ENCODE assay signal across 1 cellular context in the genomic region with DNA sequence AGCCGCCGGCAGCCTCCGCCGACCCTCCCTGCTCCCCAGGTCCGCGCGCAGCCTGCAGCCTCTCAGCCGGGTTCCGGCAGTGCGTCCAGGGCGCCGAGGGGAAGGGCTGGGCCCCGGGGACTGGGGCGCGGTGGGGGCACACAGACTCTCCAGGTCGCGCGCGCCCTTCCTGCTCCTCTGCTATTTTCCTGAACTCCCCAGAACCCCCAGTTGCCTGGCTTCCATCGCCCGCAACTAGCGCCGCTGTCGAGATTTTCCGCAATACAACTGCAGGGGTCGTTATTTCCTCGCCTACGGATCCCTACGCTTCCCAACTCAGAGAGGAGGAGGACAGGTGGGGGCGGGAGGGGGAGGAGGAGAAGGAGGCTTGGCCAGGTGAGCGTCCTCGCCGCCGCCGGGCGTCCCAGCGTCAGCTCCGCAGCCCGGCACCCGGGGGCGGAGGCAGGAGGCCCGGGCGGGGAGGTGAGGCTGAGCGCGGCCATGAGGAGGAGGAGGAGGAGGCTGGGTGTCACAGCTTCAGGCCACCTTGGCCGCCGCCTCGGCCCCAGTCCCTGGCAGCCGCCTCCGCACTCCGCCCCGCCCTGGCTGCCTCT.
TF ChIP-seq lines count a peak whose summit lies in the region.

A gene (minus strand): TSS at position 265 of the 593 bp plus-strand sequence.

TF ChIP-seq in WTC11, 78 proteins besides CTCF, POLR2A, EP300 and RAD21:
- TF ChIP-seq, protein P1, sequence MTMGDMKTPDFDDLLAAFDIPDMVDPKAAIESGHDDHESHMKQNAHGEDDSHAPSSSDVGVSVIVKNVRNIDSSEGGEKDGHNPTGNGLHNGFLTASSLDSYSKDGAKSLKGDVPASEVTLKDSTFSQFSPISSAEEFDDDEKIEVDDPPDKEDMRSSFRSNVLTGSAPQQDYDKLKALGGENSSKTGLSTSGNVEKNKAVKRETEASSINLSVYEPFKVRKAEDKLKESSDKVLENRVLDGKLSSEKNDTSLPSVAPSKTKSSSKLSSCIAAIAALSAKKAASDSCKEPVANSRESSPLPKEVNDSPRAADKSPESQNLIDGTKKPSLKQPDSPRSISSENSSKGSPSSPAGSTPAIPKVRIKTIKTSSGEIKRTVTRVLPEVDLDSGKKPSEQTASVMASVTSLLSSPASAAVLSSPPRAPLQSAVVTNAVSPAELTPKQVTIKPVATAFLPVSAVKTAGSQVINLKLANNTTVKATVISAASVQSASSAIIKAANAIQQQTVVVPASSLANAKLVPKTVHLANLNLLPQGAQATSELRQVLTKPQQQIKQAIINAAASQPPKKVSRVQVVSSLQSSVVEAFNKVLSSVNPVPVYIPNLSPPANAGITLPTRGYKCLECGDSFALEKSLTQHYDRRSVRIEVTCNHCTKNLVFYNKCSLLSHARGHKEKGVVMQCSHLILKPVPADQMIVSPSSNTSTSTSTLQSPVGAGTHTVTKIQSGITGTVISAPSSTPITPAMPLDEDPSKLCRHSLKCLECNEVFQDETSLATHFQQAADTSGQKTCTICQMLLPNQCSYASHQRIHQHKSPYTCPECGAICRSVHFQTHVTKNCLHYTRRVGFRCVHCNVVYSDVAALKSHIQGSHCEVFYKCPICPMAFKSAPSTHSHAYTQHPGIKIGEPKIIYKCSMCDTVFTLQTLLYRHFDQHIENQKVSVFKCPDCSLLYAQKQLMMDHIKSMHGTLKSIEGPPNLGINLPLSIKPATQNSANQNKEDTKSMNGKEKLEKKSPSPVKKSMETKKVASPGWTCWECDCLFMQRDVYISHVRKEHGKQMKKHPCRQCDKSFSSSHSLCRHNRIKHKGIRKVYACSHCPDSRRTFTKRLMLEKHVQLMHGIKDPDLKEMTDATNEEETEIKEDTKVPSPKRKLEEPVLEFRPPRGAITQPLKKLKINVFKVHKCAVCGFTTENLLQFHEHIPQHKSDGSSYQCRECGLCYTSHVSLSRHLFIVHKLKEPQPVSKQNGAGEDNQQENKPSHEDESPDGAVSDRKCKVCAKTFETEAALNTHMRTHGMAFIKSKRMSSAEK (CRISPR knock-in tag; IDR thresholded peaks at IDR 0.05; ENCODE audit: borderline replicate concordance), result no peak
- TF ChIP-seq, protein P2, sequence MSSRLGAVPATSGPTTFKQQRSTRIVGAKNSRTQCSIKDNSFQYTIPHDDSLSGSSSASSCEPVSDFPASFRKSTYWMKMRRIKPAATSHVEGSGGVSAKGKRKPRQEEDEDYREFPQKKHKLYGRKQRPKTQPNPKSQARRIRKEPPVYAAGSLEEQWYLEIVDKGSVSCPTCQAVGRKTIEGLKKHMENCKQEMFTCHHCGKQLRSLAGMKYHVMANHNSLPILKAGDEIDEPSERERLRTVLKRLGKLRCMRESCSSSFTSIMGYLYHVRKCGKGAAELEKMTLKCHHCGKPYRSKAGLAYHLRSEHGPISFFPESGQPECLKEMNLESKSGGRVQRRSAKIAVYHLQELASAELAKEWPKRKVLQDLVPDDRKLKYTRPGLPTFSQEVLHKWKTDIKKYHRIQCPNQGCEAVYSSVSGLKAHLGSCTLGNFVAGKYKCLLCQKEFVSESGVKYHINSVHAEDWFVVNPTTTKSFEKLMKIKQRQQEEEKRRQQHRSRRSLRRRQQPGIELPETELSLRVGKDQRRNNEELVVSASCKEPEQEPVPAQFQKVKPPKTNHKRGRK (CRISPR knock-in tag; IDR thresholded peaks at IDR 0.05; ENCODE audit: borderline replicate concordance), result no peak
- TF ChIP-seq, protein P3, sequence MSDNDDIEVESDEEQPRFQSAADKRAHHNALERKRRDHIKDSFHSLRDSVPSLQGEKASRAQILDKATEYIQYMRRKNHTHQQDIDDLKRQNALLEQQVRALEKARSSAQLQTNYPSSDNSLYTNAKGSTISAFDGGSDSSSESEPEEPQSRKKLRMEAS (CRISPR knock-in tag; IDR thresholded peaks at IDR 0.05), result no peak
- TF ChIP-seq, protein P4, sequence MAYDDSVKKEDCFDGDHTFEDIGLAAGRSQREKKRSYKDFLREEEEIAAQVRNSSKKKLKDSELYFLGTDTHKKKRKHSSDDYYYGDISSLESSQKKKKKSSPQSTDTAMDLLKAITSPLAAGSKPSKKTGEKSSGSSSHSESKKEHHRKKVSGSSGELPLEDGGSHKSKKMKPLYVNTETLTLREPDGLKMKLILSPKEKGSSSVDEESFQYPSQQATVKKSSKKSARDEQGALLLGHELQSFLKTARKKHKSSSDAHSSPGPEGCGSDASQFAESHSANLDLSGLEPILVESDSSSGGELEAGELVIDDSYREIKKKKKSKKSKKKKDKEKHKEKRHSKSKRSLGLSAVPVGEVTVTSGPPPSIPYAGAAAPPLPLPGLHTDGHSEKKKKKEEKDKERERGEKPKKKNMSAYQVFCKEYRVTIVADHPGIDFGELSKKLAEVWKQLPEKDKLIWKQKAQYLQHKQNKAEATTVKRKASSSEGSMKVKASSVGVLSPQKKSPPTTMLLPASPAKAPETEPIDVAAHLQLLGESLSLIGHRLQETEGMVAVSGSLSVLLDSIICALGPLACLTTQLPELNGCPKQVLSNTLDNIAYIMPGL (CRISPR knock-in tag; IDR thresholded peaks at IDR 0.05), result no peak
- no peak for TF ChIP-seq NFE2L1 (CRISPR knock-in tag; IDR thresholded peaks at IDR 0.05)
- no peak for TF ChIP-seq ZNF423 (CRISPR knock-in tag; IDR thresholded peaks at IDR 0.05)
